ENCODE assay signal across 19 cellular contexts in the genomic region with DNA sequence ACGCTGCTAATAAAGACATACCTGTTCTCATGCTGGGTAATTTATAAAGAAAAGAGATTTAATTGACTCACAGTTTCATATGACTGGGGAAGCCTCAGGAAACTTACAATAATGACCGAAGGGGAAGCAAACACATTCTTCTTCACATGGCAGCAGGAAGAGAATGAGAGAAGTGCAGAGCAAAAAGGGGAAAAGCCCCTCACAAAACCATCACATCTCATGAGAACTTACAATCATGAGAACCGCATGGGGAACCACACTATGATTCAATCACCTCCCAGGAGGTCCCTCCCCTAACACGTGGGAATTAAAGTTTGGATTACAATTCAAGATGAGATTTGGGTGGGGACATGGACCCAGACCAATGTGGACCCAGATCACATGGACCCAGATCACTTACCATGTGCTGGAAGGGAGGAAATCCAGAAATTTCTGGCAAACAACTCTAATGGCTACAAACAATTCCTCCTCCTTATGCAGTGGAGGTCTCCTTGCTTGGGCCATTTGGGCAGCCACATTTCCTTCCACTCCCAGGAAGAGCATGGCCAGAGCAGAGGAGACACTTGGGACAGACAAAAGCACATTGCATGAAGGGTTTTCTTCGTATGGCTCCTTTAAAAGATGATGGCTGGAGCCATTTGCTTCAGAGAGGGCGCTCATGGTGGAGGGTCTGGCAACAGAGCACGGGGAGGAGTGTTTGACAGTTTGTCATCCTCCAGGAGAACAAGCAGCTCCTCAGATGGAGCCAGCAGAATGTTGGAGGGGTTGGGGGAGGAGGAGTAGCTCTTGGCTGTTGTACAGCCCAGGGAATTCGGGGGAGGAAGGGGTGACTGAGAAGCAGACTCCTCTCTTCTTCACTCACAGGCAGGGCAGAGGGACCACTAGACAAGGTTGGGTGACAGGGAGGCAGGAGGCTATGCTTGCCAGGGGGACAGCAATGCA. TPM values are rescaled to one million over a fixed set of nuclear protein-coding genes. Genes with fewer than 3 reads are reported as not detected.
A peak's percentile ranks its signal among the peaks of the same experiment; 100 is the strongest.
DNase-seq lines count a peak whose midpoint lies in the region; ATAC-seq, FAIRE-seq and TF ChIP-seq lines count a peak whose summit lies in the region.
"Had no signal": no experiment of that assay in that cellular context is flagged by ENCODE, and none has a peak within 500 bp of the region (broad histone marks: within the 10 kb centered on the region; RNA-seq: fewer than 3 reads in every experiment).

No MANE protein-coding gene starts in this region.

- no peak for ATAC-seq in activated T-cell treated with anti-CD3 and anti-CD28 coated beads, Interleukin-2, amount 50 U/mL, for 4 hours
- ATAC-seq in GM21723 (IDR thresholded peaks at IDR 0.05; ENCODE audit: unreplicated experiment), result no peak
- ATAC-seq in GM19452 (IDR thresholded peaks at IDR 0.05; ENCODE audit: unreplicated experiment), result no peak
- ATAC-seq: HCT116, upper lobe of right lung had no signal

- no peak overlapping the region for H3K23ac ChIP-seq in mesendoderm (ENCODE audit: low read length)

- no peaks in the 10 kb centered on the region for H3K79me1 ChIP-seq in mesendoderm (ENCODE audit: low read length)

- H4K5ac ChIP-seq in mesendoderm (ENCODE audit: low read length), result no peak overlapping the region

- no peak overlapping the region for H3K4ac ChIP-seq in mesendoderm (ENCODE audit: low read depth, low read length)

- H2BK5ac ChIP-seq in mesendoderm (ENCODE audit: low read length), result peak overlapping the region; percentile 27

- no peak for FAIRE-seq in small intestine (lab: Jason Lieb, UNC)
- FAIRE-seq: GM12892 had no signal

- peaks cover 7% of the 10 kb centered on the region for H3K9me3 Mint-ChIP-seq in activated T-cell treated with anti-CD3 and anti-CD28 coated beads, Interleukin-2, amount 50 U/mL, for 24 hours
- H3K9me3 Mint-ChIP-seq in activated T-cell treated with anti-CD3 and anti-CD28 coated beads, Interleukin-2, amount 50 U/mL, for 4 hours, result no peaks in the 10 kb centered on the region
- peaks cover 6% of the 10 kb centered on the region for H3K9me3 Mint-ChIP-seq in activated T-helper 1 cell treated with anti-CD3 and anti-CD28 coated beads, Interleukin-12 subunit alpha, Interleukin-12 subunit beta, Interleukin-2, Interleukin-4 antibody, amounts not matched to agents 30 ng/mL and 10 ng/mL and 1 ng/mL, durations not matched to agents 14 hours and 24 hours and 36 hours
- peaks cover under 1% of the 10 kb centered on the region for H3K9me3 Mint-ChIP-seq in type B pancreatic cell
- H3K9me3 Mint-ChIP-seq: central memory CD8-positive, alpha-beta T cell had no signal

- H3K27me3 ChIP-seq in mesendoderm (ENCODE audit: insufficient read depth, low read length, poor library complexity) (no peaks in the 10 kb centered on the region), small intestine (ENCODE audit: control insufficient read depth in 2 of 2, insufficient read depth in 2 of 2, low read length in 2 of 2) (no peaks in the 10 kb centered on the region)
- H3K27me3 ChIP-seq: upper lobe of right lung had no signal

- H3K4me1 ChIP-seq in mesendoderm (ENCODE audit: control insufficient read depth, low read depth, low read length), result peaks cover 13% of the 10 kb centered on the region
- H3K4me1 ChIP-seq in small intestine (ENCODE audit: control insufficient read depth in 2 of 2, insufficient read depth in 1 of 2, low read depth in 1 of 2, low read length in 1 of 2), result peaks cover 5% of the 10 kb centered on the region in 2 donors

- no peak overlapping the region for H3K18ac ChIP-seq in mesendoderm (ENCODE audit: low read length)

- H2BK120ac ChIP-seq in mesendoderm (ENCODE audit: low read depth, low read length), result no peak overlapping the region

- H3K4me3 Mint-ChIP-seq in activated T-cell treated with anti-CD3 and anti-CD28 coated beads, Interleukin-2, amount 50 U/mL, for 24 hours, result no peak overlapping the region
- H3K4me3 Mint-ChIP-seq in activated T-cell treated with anti-CD3 and anti-CD28 coated beads, Interleukin-2, amount 50 U/mL, for 4 hours, result no peak overlapping the region
- peak overlapping the region; percentile 15 for H3K4me3 Mint-ChIP-seq in activated T-helper 1 cell treated with anti-CD3 and anti-CD28 coated beads, Interleukin-12 subunit alpha, Interleukin-12 subunit beta, Interleukin-2, Interleukin-4 antibody, amounts not matched to agents 30 ng/mL and 10 ng/mL and 1 ng/mL, durations not matched to agents 14 hours and 24 hours and 36 hours
- no peak overlapping the region for H3K4me3 Mint-ChIP-seq in type B pancreatic cell
- H3K4me3 Mint-ChIP-seq: central memory CD8-positive, alpha-beta T cell had no signal

- DNase-seq in activated T-cell treated with anti-CD3 and anti-CD28 coated beads, Interleukin-2, amount 50 U/mL, for 24 hours, result no peak
- no peak for DNase-seq in activated T-cell treated with anti-CD3 and anti-CD28 coated beads, Interleukin-2, amount 50 U/mL, for 4 hours
- no peak for DNase-seq in activated T-helper 1 cell treated with anti-CD3 and anti-CD28 coated beads, Interleukin-12 subunit alpha, Interleukin-12 subunit beta, Interleukin-2, Interleukin-4 antibody, amounts not matched to agents 30 ng/mL and 10 ng/mL and 1 ng/mL, durations not matched to agents 14 hours and 24 hours and 36 hours (ENCODE audit: low spot score)
- DNase-seq in mesendoderm (no peak), type B pancreatic cell (ENCODE audit: extremely low spot score, unreplicated experiment) (peak; percentile 43), small intestine (no peak)
- DNase-seq: activated CD4-positive, CD25-positive, alpha-beta regulatory T cell treated with anti-CD3 and anti-CD28 coated beads, Interleukin-2, amount 50 U/mL, for 72 hours; amniotic stem cell; MM.1S; NCI-H187; NK-92 treated with Interleukin-12 subunit alpha and Interleukin-12 subunit beta, amount 100 ng/mL, for 24 hours; Right ventricle myocardium superior; upper lobe of right lung had no signal

- no peak overlapping the region for H3K9ac ChIP-seq in mesendoderm (ENCODE audit: low read length)
- H3K9ac ChIP-seq: parathyroid adenoma had no signal

- peaks cover 7% of the 10 kb centered on the region for H3K36me3 Mint-ChIP-seq in activated T-cell treated with anti-CD3 and anti-CD28 coated beads, Interleukin-2, amount 50 U/mL, for 24 hours (ENCODE audit: low read depth)
- H3K36me3 Mint-ChIP-seq in activated T-cell treated with anti-CD3 and anti-CD28 coated beads, Interleukin-2, amount 50 U/mL, for 4 hours (ENCODE audit: insufficient read depth), result no peaks in the 10 kb centered on the region
- H3K36me3 Mint-ChIP-seq in activated T-helper 1 cell treated with anti-CD3 and anti-CD28 coated beads, Interleukin-12 subunit alpha, Interleukin-12 subunit beta, Interleukin-2, Interleukin-4 antibody, amounts not matched to agents 30 ng/mL and 10 ng/mL and 1 ng/mL, durations not matched to agents 14 hours and 24 hours and 36 hours (ENCODE audit: low read depth), result peaks cover 7% of the 10 kb centered on the region
- H3K36me3 Mint-ChIP-seq in type B pancreatic cell, result no peaks in the 10 kb centered on the region

- H3K27ac ChIP-seq in mesendoderm (ENCODE audit: low read depth, low read length) (no peak overlapping the region), small intestine (ENCODE audit: low read depth in 1 of 2, low read length in 1 of 2) (no peak overlapping the region)
- H3K27ac ChIP-seq: parathyroid adenoma, upper lobe of right lung had no signal

- H3K36me3 ChIP-seq in mesendoderm (ENCODE audit: control insufficient read depth, insufficient read depth, low read length) (no peaks in the 10 kb centered on the region), small intestine (ENCODE audit: control insufficient read depth in 2 of 2, insufficient read depth in 2 of 2, low read length in 2 of 2) (no peaks in the 10 kb centered on the region)
- H3K36me3 ChIP-seq: upper lobe of right lung had no signal

- intact Hi-C loops in activated T-helper 1 cell treated with anti-CD3 and anti-CD28 coated beads, Interleukin-12 subunit alpha, Interleukin-12 subunit beta, Interleukin-2, Interleukin-4 antibody, amounts not matched to agents 30 ng/mL and 10 ng/mL and 1 ng/mL, durations not matched to agents 14 hours and 24 hours and 36 hours (cut with micrococcal nuclease), result no loop called here

- H3K4me2 ChIP-seq in mesendoderm (ENCODE audit: low read length), result no peak overlapping the region

- WGBS in mesendoderm (ENCODE audit: extremely low coverage, insufficient coverage, low lambda C conversion rate), result no CpG with 5 or more reads among the region's 8 CpGs
- 80 to 83% (median 81%) methylated on average over 8 of the region's 8 CpGs for WGBS in small intestine, 3 donors

- no peaks in the 10 kb centered on the region for H3K27me3 Mint-ChIP-seq in activated T-cell treated with anti-CD3 and anti-CD28 coated beads, Interleukin-2, amount 50 U/mL, for 24 hours
- no peaks in the 10 kb centered on the region for H3K27me3 Mint-ChIP-seq in activated T-cell treated with anti-CD3 and anti-CD28 coated beads, Interleukin-2, amount 50 U/mL, for 4 hours (ENCODE audit: low read depth)
- no peaks in the 10 kb centered on the region for H3K27me3 Mint-ChIP-seq in activated T-helper 1 cell treated with anti-CD3 and anti-CD28 coated beads, Interleukin-12 subunit alpha, Interleukin-12 subunit beta, Interleukin-2, Interleukin-4 antibody, amounts not matched to agents 30 ng/mL and 10 ng/mL and 1 ng/mL, durations not matched to agents 14 hours and 24 hours and 36 hours (ENCODE audit: insufficient read depth)
- H3K27me3 Mint-ChIP-seq in type B pancreatic cell, result peaks cover 22% of the 10 kb centered on the region
- H3K27me3 Mint-ChIP-seq: central memory CD8-positive, alpha-beta T cell had no signal

- H3K56ac ChIP-seq in mesendoderm (ENCODE audit: low read length), result peak overlapping the region; percentile 58

- H2BK15ac ChIP-seq in mesendoderm (replicated peaks; ENCODE audit: low read depth), result no peak overlapping the region

- H2AK5ac ChIP-seq in mesendoderm (ENCODE audit: low read length), result peak overlapping the region; percentile 72

- no peaks in the 10 kb centered on the region for H3K9me3 ChIP-seq in small intestine (ENCODE audit: control insufficient read depth, low read depth)
- H3K9me3 ChIP-seq: upper lobe of right lung had no signal

- H3K4me1 Mint-ChIP-seq in activated T-cell treated with anti-CD3 and anti-CD28 coated beads, Interleukin-2, amount 50 U/mL, for 24 hours (ENCODE audit: low read depth), result peaks cover 71% of the 10 kb centered on the region
- H3K4me1 Mint-ChIP-seq in activated T-cell treated with anti-CD3 and anti-CD28 coated beads, Interleukin-2, amount 50 U/mL, for 4 hours (ENCODE audit: low read depth), result peaks cover 60% of the 10 kb centered on the region
- peaks cover 58% of the 10 kb centered on the region for H3K4me1 Mint-ChIP-seq in activated T-helper 1 cell treated with anti-CD3 and anti-CD28 coated beads, Interleukin-12 subunit alpha, Interleukin-12 subunit beta, Interleukin-2, Interleukin-4 antibody, amounts not matched to agents 30 ng/mL and 10 ng/mL and 1 ng/mL, durations not matched to agents 14 hours and 24 hours and 36 hours (ENCODE audit: low read depth)
- peaks cover 14% of the 10 kb centered on the region for H3K4me1 Mint-ChIP-seq in type B pancreatic cell (ENCODE audit: unreplicated experiment)

- no peak overlapping the region for H3K4me3 ChIP-seq in mesendoderm (ENCODE audit: low read length)
- no peak overlapping the region for H3K4me3 ChIP-seq in small intestine (ENCODE audit: low read depth in 1 of 2, low read length in 2 of 2)
- H3K4me3 ChIP-seq: upper lobe of right lung had no signal

- no peaks in the 10 kb centered on the region for H3K79me2 ChIP-seq in mesendoderm (ENCODE audit: control insufficient read depth, insufficient read depth, low read length)
- H3K79me2 ChIP-seq: parathyroid adenoma had no signal

- no peak overlapping the region for H4K8ac ChIP-seq in mesendoderm (ENCODE audit: low read depth, low read length)

- peak overlapping the region; percentile 3 for H3K27ac Mint-ChIP-seq in activated T-cell treated with anti-CD3 and anti-CD28 coated beads, Interleukin-2, amount 50 U/mL, for 24 hours
- no peak overlapping the region for H3K27ac Mint-ChIP-seq in activated T-helper 1 cell treated with anti-CD3 and anti-CD28 coated beads, Interleukin-12 subunit alpha, Interleukin-12 subunit beta, Interleukin-2, Interleukin-4 antibody, amounts not matched to agents 30 ng/mL and 10 ng/mL and 1 ng/mL, durations not matched to agents 14 hours and 24 hours and 36 hours
- no peak overlapping the region for H3K27ac Mint-ChIP-seq in type B pancreatic cell

- TF ChIP-seq CTCF in type B pancreatic cell (conservative IDR thresholded peaks at IDR 0.05), result no peak

RNA-seq across cellular contexts. Expression of a gene that starts 30.4 kb away (rescaled TPM):
- total RNA-seq in activated T-cell treated with anti-CD3 and anti-CD28 coated beads, Interleukin-2, amount 50 U/mL, for 4 hours, result 10 to 100 TPM; 41.0 to 48.0 (median 42.4) TPM
- 86.8 and 87.2 TPM in 2 replicates for total RNA-seq in activated T-helper 1 cell treated with anti-CD3 and anti-CD28 coated beads, Interleukin-12 subunit alpha, Interleukin-12 subunit beta, Interleukin-2, Interleukin-4 antibody, amounts not matched to agents 30 ng/mL and 10 ng/mL and 1 ng/mL, durations not matched to agents 14 hours and 24 hours and 36 hours
- 281 TPM for polyA plus RNA-seq in mesendoderm (2013, experiment 1 of 2)
- polyA plus RNA-seq in mesendoderm (2013, experiment 2 of 2), result 280 TPM
- total RNA-seq in type B pancreatic cell (ENCODE audit: low replicate concordance), result 6.0 and 6.5 TPM in 2 replicates
- 1 to 10 TPM in 2 of 3 donors, under 1 TPM in 1; 0.22 to 3.6 (median 1.1) TPM for polyA plus RNA-seq in small intestine

RNA-seq across cellular contexts. Expression of a gene that starts 31.0 kb away (rescaled TPM):
- total RNA-seq in activated T-cell treated with anti-CD3 and anti-CD28 coated beads, Interleukin-2, amount 50 U/mL, for 4 hours, result 10 to 100 TPM; 16.7 to 19.3 (median 18.0) TPM
- 79.5 and 80.1 TPM in 2 replicates for total RNA-seq in activated T-helper 1 cell treated with anti-CD3 and anti-CD28 coated beads, Interleukin-12 subunit alpha, Interleukin-12 subunit beta, Interleukin-2, Interleukin-4 antibody, amounts not matched to agents 30 ng/mL and 10 ng/mL and 1 ng/mL, durations not matched to agents 14 hours and 24 hours and 36 hours
- 13.7 TPM for polyA plus RNA-seq in mesendoderm (2013, experiment 1 of 2)
- 12.7 TPM for polyA plus RNA-seq in mesendoderm (2013, experiment 2 of 2)
- 31.2 and 52.0 TPM in 2 replicates for total RNA-seq in type B pancreatic cell (ENCODE audit: low replicate concordance)
- polyA plus RNA-seq in small intestine, result 100 to 1,000 TPM; 154 to 226 (median 169) TPM
